1 cellular context compared by ENCODE assay signal in the genomic region with DNA sequence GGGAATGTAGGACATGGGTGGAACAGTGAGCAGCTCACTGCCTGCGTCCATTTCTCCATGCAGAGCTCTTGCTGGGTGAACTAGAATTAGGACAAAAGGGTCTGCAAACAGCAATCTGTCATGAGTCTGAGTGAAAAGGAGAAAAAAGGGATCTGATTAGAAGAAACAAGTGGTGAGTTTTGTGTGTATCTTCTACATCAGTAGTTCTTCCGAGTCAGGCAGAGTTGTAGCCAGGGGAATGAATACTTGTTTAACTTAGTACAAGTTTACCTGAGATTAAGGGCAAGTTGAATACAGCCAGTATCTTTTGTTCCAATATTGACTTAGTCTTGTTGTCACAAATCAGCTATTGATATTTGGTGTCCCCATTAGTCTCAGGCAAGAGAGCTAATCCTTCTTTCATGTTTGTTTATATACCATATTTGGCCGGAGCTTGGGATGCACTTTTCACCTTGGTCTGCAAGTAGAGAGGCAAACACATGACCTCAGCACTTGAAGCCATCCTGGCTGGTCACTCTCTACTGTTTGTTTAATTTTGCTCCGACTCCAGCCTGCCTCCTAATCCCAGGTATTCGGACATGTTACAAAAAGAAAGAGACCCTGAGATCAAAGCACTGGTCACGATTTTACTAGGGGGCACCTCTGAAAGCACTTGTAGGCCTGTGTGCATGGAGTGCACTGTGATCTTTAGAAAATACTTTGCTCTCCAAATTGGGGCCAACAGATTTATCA.
TF ChIP-seq lines count a peak whose summit lies in the region.

No MANE protein-coding gene starts in this region.

TF ChIP-seq in HepG2, 621 proteins besides CTCF, POLR2A, EP300 and RAD21 (continued from another document and continues in another):
- TF ChIP-seq TFDP2 (CRISPR knock-in tag; IDR thresholded peaks at IDR 0.05): peak; percentile 63; the same call in 1 of the 2 replicates
- peak; percentile 65; the same call in 1 of the 2 replicates for TF ChIP-seq ZBTB44 (CRISPR knock-in tag; IDR thresholded peaks at IDR 0.05)
- peak; percentile 55; the same call in 1 of the 2 replicates for TF ChIP-seq GABPB1 (CRISPR knock-in tag; IDR thresholded peaks at IDR 0.05)
- no peak for TF ChIP-seq CREB3 (CRISPR knock-in tag; IDR thresholded peaks at IDR 0.05)
- TF ChIP-seq KDM5A (IDR thresholded peaks at IDR 0.05; ENCODE audit: borderline replicate concordance, low read length): no peak; the same call in 1 of the 2 replicates
- peak; percentile 82; the same call in 1 of the 2 replicates for TF ChIP-seq ZNF800 (CRISPR knock-in tag; IDR thresholded peaks at IDR 0.05)
- 0 out of 2 replicates have a peak, but pooled peaks have one; percentile 50 for TF ChIP-seq DNMT3B (CRISPR knock-in tag; conservative IDR thresholded peaks at IDR 0.05)
- peak; percentile 100 for TF ChIP-seq HHEX (CRISPR knock-in tag; IDR thresholded peaks at IDR 0.05)
- TF ChIP-seq ZNF124 (CRISPR knock-in tag; IDR thresholded peaks at IDR 0.05): peak; percentile 93; the same call in 1 of the 2 replicates
- TF ChIP-seq ZNF883 (CRISPR knock-in tag; IDR thresholded peaks at IDR 0.05; ENCODE audit: not compliant biosample characterization): no peak
- no peak for TF ChIP-seq ZNF549 (CRISPR knock-in tag; IDR thresholded peaks at IDR 0.05)
- TF ChIP-seq DMAP1 (CRISPR knock-in tag; IDR thresholded peaks at IDR 0.05): peak; percentile 58; the same call in 1 of the 2 replicates
- no peak for TF ChIP-seq PREB (CRISPR knock-in tag; IDR thresholded peaks at IDR 0.05)
- TF ChIP-seq PRDM4 (CRISPR knock-in tag; IDR thresholded peaks at IDR 0.05; ENCODE audit: borderline replicate concordance): no peak
- TF ChIP-seq ZNF543 (CRISPR knock-in tag; IDR thresholded peaks at IDR 0.05): peak; percentile 87
- peak in 1 of 2 experiments; percentile 99; a peak in 2 of 4 replicates for TF ChIP-seq KLF16 (CRISPR knock-in tag; IDR thresholded peaks at IDR 0.05)
- no peak for TF ChIP-seq ZNF773 (CRISPR knock-in tag; IDR thresholded peaks at IDR 0.05; ENCODE audit: borderline replicate concordance)
- TF ChIP-seq DPF2 (CRISPR knock-in tag; IDR thresholded peaks at IDR 0.05; ENCODE audit: borderline replicate concordance, low read depth): peak; percentile 95
- TF ChIP-seq MED13 (CRISPR knock-in tag; IDR thresholded peaks at IDR 0.05): peak; percentile 84
- TF ChIP-seq GTF3A (CRISPR knock-in tag; conservative IDR thresholded peaks at IDR 0.05): no peak
- TF ChIP-seq JUND (CRISPR knock-in tag; IDR thresholded peaks at IDR 0.05): peak; percentile 95; the same call in 1 of the 2 replicates
- peak; percentile 86; the same call in 1 of the 2 replicates for TF ChIP-seq ZNF292 (CRISPR knock-in tag; IDR thresholded peaks at IDR 0.05; ENCODE audit: borderline replicate concordance, low read depth)
- TF ChIP-seq, protein P1, sequence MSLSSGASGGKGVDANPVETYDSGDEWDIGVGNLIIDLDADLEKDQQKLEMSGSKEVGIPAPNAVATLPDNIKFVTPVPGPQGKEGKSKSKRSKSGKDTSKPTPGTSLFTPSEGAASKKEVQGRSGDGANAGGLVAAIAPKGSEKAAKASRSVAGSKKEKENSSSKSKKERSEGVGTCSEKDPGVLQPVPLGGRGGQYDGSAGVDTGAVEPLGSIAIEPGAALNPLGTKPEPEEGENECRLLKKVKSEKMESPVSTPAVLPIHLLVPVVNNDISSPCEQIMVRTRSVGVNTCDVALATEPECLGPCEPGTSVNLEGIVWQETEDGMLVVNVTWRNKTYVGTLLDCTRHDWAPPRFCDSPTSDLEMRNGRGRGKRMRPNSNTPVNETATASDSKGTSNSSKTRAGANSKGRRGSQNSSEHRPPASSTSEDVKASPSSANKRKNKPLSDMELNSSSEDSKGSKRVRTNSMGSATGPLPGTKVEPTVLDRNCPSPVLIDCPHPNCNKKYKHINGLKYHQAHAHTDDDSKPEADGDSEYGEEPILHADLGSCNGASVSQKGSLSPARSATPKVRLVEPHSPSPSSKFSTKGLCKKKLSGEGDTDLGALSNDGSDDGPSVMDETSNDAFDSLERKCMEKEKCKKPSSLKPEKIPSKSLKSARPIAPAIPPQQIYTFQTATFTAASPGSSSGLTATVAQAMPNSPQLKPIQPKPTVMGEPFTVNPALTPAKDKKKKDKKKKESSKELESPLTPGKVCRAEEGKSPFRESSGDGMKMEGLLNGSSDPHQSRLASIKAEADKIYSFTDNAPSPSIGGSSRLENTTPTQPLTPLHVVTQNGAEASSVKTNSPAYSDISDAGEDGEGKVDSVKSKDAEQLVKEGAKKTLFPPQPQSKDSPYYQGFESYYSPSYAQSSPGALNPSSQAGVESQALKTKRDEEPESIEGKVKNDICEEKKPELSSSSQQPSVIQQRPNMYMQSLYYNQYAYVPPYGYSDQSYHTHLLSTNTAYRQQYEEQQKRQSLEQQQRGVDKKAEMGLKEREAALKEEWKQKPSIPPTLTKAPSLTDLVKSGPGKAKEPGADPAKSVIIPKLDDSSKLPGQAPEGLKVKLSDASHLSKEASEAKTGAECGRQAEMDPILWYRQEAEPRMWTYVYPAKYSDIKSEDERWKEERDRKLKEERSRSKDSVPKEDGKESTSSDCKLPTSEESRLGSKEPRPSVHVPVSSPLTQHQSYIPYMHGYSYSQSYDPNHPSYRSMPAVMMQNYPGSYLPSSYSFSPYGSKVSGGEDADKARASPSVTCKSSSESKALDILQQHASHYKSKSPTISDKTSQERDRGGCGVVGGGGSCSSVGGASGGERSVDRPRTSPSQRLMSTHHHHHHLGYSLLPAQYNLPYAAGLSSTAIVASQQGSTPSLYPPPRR (CRISPR knock-in tag; IDR thresholded peaks at IDR 0.05; ENCODE audit: borderline replicate concordance): peak; percentile 100
- no peak for TF ChIP-seq ZSCAN22 (CRISPR knock-in tag; IDR thresholded peaks at IDR 0.05)
- peak; percentile 96 for TF ChIP-seq NCOA1 (CRISPR knock-in tag; IDR thresholded peaks at IDR 0.05)
- no peak; the same call in 1 of the 2 replicates for TF ChIP-seq GLI4 (CRISPR knock-in tag; IDR thresholded peaks at IDR 0.05; ENCODE audit: borderline replicate concordance)
- peak; percentile 62; the same call in 1 of the 2 replicates for TF ChIP-seq ZNF563 (CRISPR knock-in tag; IDR thresholded peaks at IDR 0.05)
- TF ChIP-seq HOXA7 (CRISPR knock-in tag; IDR thresholded peaks at IDR 0.05): peak; percentile 95
- TF ChIP-seq ZNF136 (CRISPR knock-in tag; IDR thresholded peaks at IDR 0.05; ENCODE audit: low read depth): no peak; the same call in 1 of the 2 replicates
- TF ChIP-seq SMAD9 (CRISPR knock-in tag; IDR thresholded peaks at IDR 0.05): no peak
- peak; percentile 99 for TF ChIP-seq FOXK2 (IDR thresholded peaks at IDR 0.05)
- no peak for TF ChIP-seq ZNF232 (CRISPR knock-in tag; IDR thresholded peaks at IDR 0.05; ENCODE audit: borderline replicate concordance)
- TF ChIP-seq PITX1 (CRISPR knock-in tag; IDR thresholded peaks at IDR 0.05): peak; percentile 100
- peak; percentile 96; the same call in 1 of the 2 replicates for TF ChIP-seq ZNF749 (CRISPR knock-in tag; IDR thresholded peaks at IDR 0.05; ENCODE audit: borderline replicate concordance)
- TF ChIP-seq NR1H2 (CRISPR knock-in tag; IDR thresholded peaks at IDR 0.05; ENCODE audit: borderline replicate concordance, low read depth): peak; percentile 89; the same call in 1 of the 2 replicates
- TF ChIP-seq SSRP1 (CRISPR knock-in tag; IDR thresholded peaks at IDR 0.05): no peak; the same call in 1 of the 2 replicates
- TF ChIP-seq ZNF652 (CRISPR knock-in tag; IDR thresholded peaks at IDR 0.05; ENCODE audit: borderline replicate concordance, low read depth): peak; percentile 70
- TF ChIP-seq THAP9 (CRISPR knock-in tag; IDR thresholded peaks at IDR 0.05; ENCODE audit: borderline replicate concordance): no peak
- TF ChIP-seq SRY (CRISPR knock-in tag; IDR thresholded peaks at IDR 0.05): peak; percentile 35; the same call in 1 of the 2 replicates
